ENCODE assay signal across 26 cellular contexts in the genomic region with DNA sequence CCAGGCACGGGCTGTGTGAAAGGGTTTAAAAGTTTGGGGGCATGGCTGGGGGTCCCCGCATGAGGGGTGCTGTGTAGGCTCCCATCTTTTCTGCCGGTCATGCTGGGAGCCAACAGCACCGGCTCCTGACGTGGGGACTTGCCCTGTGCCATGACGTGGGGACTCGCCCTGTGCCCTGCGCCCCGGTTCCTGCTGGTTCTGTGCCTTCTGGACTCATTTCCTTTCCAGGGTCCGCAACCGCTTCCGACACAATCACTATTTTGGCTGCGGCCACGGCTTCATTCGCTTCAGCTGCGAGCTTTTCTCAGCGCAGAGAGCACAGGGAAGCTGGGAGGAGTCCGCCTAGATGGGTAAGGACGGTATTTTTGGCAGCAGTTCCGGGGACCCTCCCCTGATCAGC. TPM values are rescaled to one million over a fixed set of nuclear protein-coding genes. Genes with fewer than 3 reads are reported as not detected.
"Had no signal": no experiment of that assay in that cellular context is flagged by ENCODE, and none has a peak within 500 bp of the region (broad histone marks: within the 10 kb centered on the region; RNA-seq: fewer than 3 reads in every experiment).

No MANE protein-coding gene starts in this region.

- H3K9me3 ChIP-seq: colonic mucosa, gastrocnemius medialis had no signal

- H3K9me3 Mint-ChIP-seq: effector memory CD8-positive, alpha-beta T cell had no signal

- DNase-seq: colonic mucosa; cortex of kidney; effector CD8-positive, alpha-beta T cell; effector memory CD8-positive, alpha-beta T cell; endodermal cell; erythroblast; esophagus squamous epithelium; foreskin fibroblast; foreskin melanocyte; gastrocnemius medialis; glutamatergic neuron; heart right ventricle; hippocampal formation; left cardiac atrium; left lung; left ventricle myocardium superior; mammary epithelial cell; mesendoderm; midbrain had no signal

- ATAC-seq: effector memory CD8-positive, alpha-beta T cell; esophagus mucosa; gastrocnemius medialis; heart right ventricle; left cardiac atrium; left lung; left ventricle myocardium superior had no signal

- H3K36me3 ChIP-seq: colonic mucosa, esophagus squamous epithelium, gastrocnemius medialis, heart right ventricle, left lung had no signal

- H3K4me3 ChIP-seq: colonic mucosa, esophagus squamous epithelium, gastrocnemius medialis, heart right ventricle, left lung, lung had no signal

- H3K4me1 ChIP-seq: colonic mucosa, esophagus squamous epithelium, gastrocnemius medialis had no signal

- H3K27me3 Mint-ChIP-seq: effector memory CD8-positive, alpha-beta T cell; memory B cell had no signal

- H3K27ac ChIP-seq: colonic mucosa, epithelial cell of prostate, esophagus squamous epithelium, gastrocnemius medialis, heart right ventricle, left lung had no signal

- H3K27me3 ChIP-seq: colonic mucosa, esophagus squamous epithelium, gastrocnemius medialis, heart right ventricle, left lung had no signal

- H3K4me3 Mint-ChIP-seq: dendritic cell treated with granulocyte-macrophage colony-stimulating factor and Interleukin-4, amounts not matched to agents 40 ng/mL and 50 ng/mL, for 4 days; effector memory CD8-positive, alpha-beta T cell; endodermal cell; memory B cell had no signal

- H3K4me1 Mint-ChIP-seq: endodermal cell had no signal

- H3K27ac Mint-ChIP-seq: dendritic cell treated with granulocyte-macrophage colony-stimulating factor and Interleukin-4, amounts not matched to agents 40 ng/mL and 50 ng/mL, for 4 days; effector memory CD8-positive, alpha-beta T cell; endodermal cell; memory B cell had no signal

RNA-seq across cellular contexts. Expression of a gene that starts 7.6 kb away (rescaled TPM):
- total RNA-seq: chondrocyte, endodermal cell, kidney epithelial cell had no signal
